ENCODE assay signal across 9 cellular contexts in genomic region chr3:50237133-50237651, GRCh38. TPM values are rescaled to one million over a fixed set of nuclear protein-coding genes. Genes with fewer than 3 reads are reported as not detected.
DNase-seq lines count a peak whose midpoint lies in the region; ATAC-seq and TF ChIP-seq lines count a peak whose summit lies in the region.
"Had no signal": no experiment of that assay in that cellular context is flagged by ENCODE, and none has a peak within 500 bp of the region (broad histone marks: within the 10 kb centered on the region; RNA-seq: fewer than 3 reads in every experiment).

No MANE protein-coding gene starts in this region.

- peak overlapping the region; percentile 100 for H3K4me2 ChIP-seq in parathyroid adenoma (ENCODE audit: low read length)

- no peaks in the 10 kb centered on the region for H3K9me3 ChIP-seq in parathyroid adenoma (ENCODE audit: control insufficient read depth, low read length)

- no peaks in the 10 kb centered on the region for H3K27me3 ChIP-seq in parathyroid adenoma (ENCODE audit: control insufficient read depth, insufficient read depth, low read length)

- peaks cover 51% of the 10 kb centered on the region for H3K79me2 ChIP-seq in parathyroid adenoma

- TF ChIP-seq CTCF in fibroblast of villous mesenchyme (IDR thresholded peaks at IDR 0.05; ENCODE audit: insufficient read depth, low read depth, low read length) (no peak), parathyroid adenoma (IDR thresholded peaks at IDR 0.05) (no peak)

- no peak for ATAC-seq in activated T-cell treated with anti-CD3 and anti-CD28 coated beads, Interleukin-2, amount 50 U/mL, for 72 hours (replicated peaks in 1 of 2)
- ATAC-seq in HG02973 (IDR thresholded peaks at IDR 0.05; ENCODE audit: unreplicated experiment): no peak
- no peak for ATAC-seq in GM18519 (IDR thresholded peaks at IDR 0.05; ENCODE audit: low FRiP score, unreplicated experiment)
- no peak for ATAC-seq in GM19035 (IDR thresholded peaks at IDR 0.05; ENCODE audit: unreplicated experiment)

- H3K36me3 Mint-ChIP-seq in activated T-cell treated with anti-CD3 and anti-CD28 coated beads, Interleukin-2, amount 50 U/mL, for 72 hours (ENCODE audit: insufficient read depth in 2 of 2): peaks cover 9 to 15% of the 10 kb centered on the region in 2 donors

- H3K4me3 ChIP-seq in Jurkat, Clone E6-1 (ENCODE audit: low read length): peak overlapping the region; percentile 93
- peak overlapping the region; percentile 96 for H3K4me3 ChIP-seq in fibroblast of villous mesenchyme (ENCODE audit: low read depth, low read length)
- peak overlapping the region; percentile 84 for H3K4me3 ChIP-seq in parathyroid adenoma (ENCODE audit: low read depth, low read length)

- peak overlapping the region; percentile 94 to 99 for H3K4me3 Mint-ChIP-seq in activated T-cell treated with anti-CD3 and anti-CD28 coated beads, Interleukin-2, amount 50 U/mL, for 72 hours

- H3K9me3 Mint-ChIP-seq in activated T-cell treated with anti-CD3 and anti-CD28 coated beads, Interleukin-2, amount 50 U/mL, for 72 hours: no peaks in the 10 kb centered on the region

- H3K27ac ChIP-seq in parathyroid adenoma: peak overlapping the region; percentile 91

- H2AFZ ChIP-seq in parathyroid adenoma: peak overlapping the region; percentile 9

- no peaks in the 10 kb centered on the region for H3K27me3 Mint-ChIP-seq in activated T-cell treated with anti-CD3 and anti-CD28 coated beads, Interleukin-2, amount 50 U/mL, for 72 hours (ENCODE audit: low read depth)

- peak overlapping the region; percentile 47 for H3K9ac ChIP-seq in parathyroid adenoma

- peaks cover 24% of the 10 kb centered on the region for H3K4me1 ChIP-seq in parathyroid adenoma

- H3K4me1 Mint-ChIP-seq in activated T-cell treated with anti-CD3 and anti-CD28 coated beads, Interleukin-2, amount 50 U/mL, for 72 hours (ENCODE audit: low read depth): peaks cover 47% of the 10 kb centered on the region

- H3K36me3 ChIP-seq in parathyroid adenoma (ENCODE audit: control insufficient read depth, insufficient read depth, low read length): no peaks in the 10 kb centered on the region

- H3K27ac Mint-ChIP-seq in activated T-cell treated with anti-CD3 and anti-CD28 coated beads, Interleukin-2, amount 50 U/mL, for 72 hours: peak overlapping the region; percentile 95

- DNase-seq in CD1c-positive myeloid dendritic cell (ENCODE audit: extremely low spot score): peak; percentile 55
- no peak for DNase-seq in Jurkat, Clone E6-1 (ENCODE audit: low read depth, low spot score)
- peak; percentile 51 to 55 for DNase-seq in activated T-cell treated with anti-CD3 and anti-CD28 coated beads, Interleukin-2, amount 50 U/mL, for 72 hours
- peak; percentile 55 for DNase-seq in fibroblast of villous mesenchyme (ENCODE audit: low read depth)

RNA-seq across cellular contexts. Expression of gene GNAI2, which starts 1.2 kb away (rescaled TPM):
- 279 TPM for polyA plus RNA-seq in Jurkat, Clone E6-1 (2012; ENCODE audit: insufficient read depth, insufficient read length)
- total RNA-seq in activated T-cell treated with anti-CD3 and anti-CD28 coated beads, Interleukin-2, amount 50 U/mL, for 72 hours: 100 to 1,000 TPM; 263 to 272 TPM
- 265 and 297 TPM in 2 replicates for total RNA-seq in fibroblast of villous mesenchyme

RNA-seq across cellular contexts. Expression of gene SEMA3B, which starts 31.8 kb away (rescaled TPM):
- polyA plus RNA-seq in Jurkat, Clone E6-1 (2012; ENCODE audit: insufficient read depth, insufficient read length): 1.2 TPM
- total RNA-seq in activated T-cell treated with anti-CD3 and anti-CD28 coated beads, Interleukin-2, amount 50 U/mL, for 72 hours: 1 to 10 TPM; 1.9 to 3.3 TPM
- total RNA-seq in fibroblast of villous mesenchyme: 7.4 and 23.3 TPM in 2 replicates

RNA-seq across cellular contexts. Expression of gene SLC38A3, which starts 32.1 kb away (rescaled TPM):
- polyA plus RNA-seq in Jurkat, Clone E6-1 (2012; ENCODE audit: insufficient read depth, insufficient read length): 2.0 TPM
- total RNA-seq in activated T-cell treated with anti-CD3 and anti-CD28 coated beads, Interleukin-2, amount 50 U/mL, for 72 hours: not detected
- not detected in 2 replicates for total RNA-seq in fibroblast of villous mesenchyme
- total RNA-seq: HT1080 had no signal

RNA-seq across cellular contexts. Expression of gene LSMEM2, which starts 41.7 kb away (rescaled TPM):
- not detected for polyA plus RNA-seq in Jurkat, Clone E6-1 (2012; ENCODE audit: insufficient read depth, insufficient read length)
- under 1 TPM in 1 of 2 donors, not detected in 1; 0.26 TPM for total RNA-seq in activated T-cell treated with anti-CD3 and anti-CD28 coated beads, Interleukin-2, amount 50 U/mL, for 72 hours
- not detected in 2 replicates for total RNA-seq in fibroblast of villous mesenchyme
- total RNA-seq: HT1080 had no signal

RNA-seq across cellular contexts. Expression of gene GNAT1, which starts 45.8 kb away (rescaled TPM):
- not detected for polyA plus RNA-seq in Jurkat, Clone E6-1 (2012; ENCODE audit: insufficient read depth, insufficient read length)
- total RNA-seq in activated T-cell treated with anti-CD3 and anti-CD28 coated beads, Interleukin-2, amount 50 U/mL, for 72 hours: not detected
- not detected in 2 replicates for total RNA-seq in fibroblast of villous mesenchyme
- total RNA-seq: HT1080 had no signal
